Comparison of ENCODE assay signal across 17 cellular contexts in genomic region chr5:56625577-56625976, GRCh38.
DNase-seq lines count a peak whose midpoint lies in the region; ATAC-seq, FAIRE-seq and TF ChIP-seq lines count a peak whose summit lies in the region.
"Had no signal": no experiment of that assay in that cellular context is flagged by ENCODE, and none has a peak within 500 bp of the region (broad histone marks: within the 10 kb centered on the region; RNA-seq: fewer than 3 reads in every experiment).

No MANE protein-coding gene starts in this region.

- peak overlapping the region; percentile 56 for H3K4me2 ChIP-seq in astrocyte (ENCODE audit: low read length)

- peak overlapping the region; percentile 37 for H3K27ac Mint-ChIP-seq in astrocyte (ENCODE audit: unreplicated experiment)
- H3K27ac Mint-ChIP-seq: endodermal cell had no signal

- peaks cover 2% of the 10 kb centered on the region for H3K36me3 Mint-ChIP-seq in astrocyte (ENCODE audit: low read depth, unreplicated experiment)

- no peak for TF ChIP-seq POLR2A in GM18505 (IDR thresholded peaks at IDR 0.05; ENCODE audit: borderline replicate concordance, extremely low read depth, insufficient read depth, insufficient read length)

- H3K36me3 ChIP-seq in astrocyte (ENCODE audit: insufficient read depth, low read length) = no peaks in the 10 kb centered on the region
- H3K36me3 ChIP-seq: lower lobe of right lung had no signal

- H3K79me2 ChIP-seq in astrocyte (ENCODE audit: insufficient read depth, low read length) = no peaks in the 10 kb centered on the region

- H3K4me3 ChIP-seq in astrocyte (ENCODE audit: insufficient read depth, low read depth, low read length) (no peak overlapping the region), foreskin fibroblast (ENCODE audit: low read depth in 1 of 2, low read length in 2 of 2) (no peak overlapping the region)
- H3K4me3 ChIP-seq: lower lobe of right lung had no signal

- H3K27me3 ChIP-seq in astrocyte (ENCODE audit: insufficient read depth, low read length) = no peaks in the 10 kb centered on the region

- peaks cover 13% of the 10 kb centered on the region for H3K4me1 ChIP-seq in astrocyte (ENCODE audit: insufficient read depth, low read length)
- H3K4me1 ChIP-seq: lower lobe of right lung had no signal

- TF ChIP-seq CTCF in astrocyte (IDR thresholded peaks at IDR 0.05; ENCODE audit: insufficient read depth, low read depth, low read length) (no peak), foreskin fibroblast (IDR thresholded peaks at IDR 0.05; ENCODE audit: low read depth, low read length) (no peak)

- peak overlapping the region; percentile 58 for H3K27ac ChIP-seq in astrocyte (ENCODE audit: low read depth, low read length)
- H3K27ac ChIP-seq: lower lobe of right lung had no signal

- H3K27me3 Mint-ChIP-seq in astrocyte (ENCODE audit: low read depth, unreplicated experiment) = no peaks in the 10 kb centered on the region
- H3K27me3 Mint-ChIP-seq: T-helper 17 cell had no signal

- DNase-seq in HS-27A (ENCODE audit: low read depth) (peak; percentile 60), astrocyte (ENCODE audit: low read depth) (peak; percentile 94), foreskin fibroblast (peak; percentile 68 to 83), OCI-M1 (lab: John Stamatoyannopoulos, UW) (no peak)
- DNase-seq: activated T-cell treated with anti-CD3 and anti-CD28 coated beads, Interleukin-2, amount 50 U/mL, for 48 hours; aorta; endodermal cell; lower lobe of right lung; NCI-H1092; NCI-H345; small intestine; substantia nigra; T-helper 17 cell had no signal

- H3K9me3 ChIP-seq in astrocyte (ENCODE audit: insufficient read depth, low read depth, low read length) = peaks cover 3% of the 10 kb centered on the region
- H3K9me3 ChIP-seq: lower lobe of right lung had no signal

- peak overlapping the region; percentile 41 for H3K9ac ChIP-seq in astrocyte (ENCODE audit: low read length)

- peaks cover 15% of the 10 kb centered on the region for H3K9me3 Mint-ChIP-seq in astrocyte (ENCODE audit: unreplicated experiment)

- peak; percentile 82 for FAIRE-seq in astrocyte (lab: Jason Lieb, UNC)
- FAIRE-seq: D721Med had no signal

- ATAC-seq in GM18505 (IDR thresholded peaks at IDR 0.05; ENCODE audit: unreplicated experiment) (no peak), HG03280 (IDR thresholded peaks at IDR 0.05; ENCODE audit: unreplicated experiment) (no peak), HG03439 (IDR thresholded peaks at IDR 0.05; ENCODE audit: unreplicated experiment) (no peak)
- ATAC-seq: lower lobe of right lung, T-helper 17 cell had no signal

- H3K4me3 Mint-ChIP-seq in astrocyte (ENCODE audit: unreplicated experiment) = no peak overlapping the region
- H3K4me3 Mint-ChIP-seq: endodermal cell, T-helper 17 cell had no signal

- H2AFZ ChIP-seq in astrocyte (ENCODE audit: low read depth, low read length) = no peak overlapping the region

- no peaks in the 10 kb centered on the region for H4K20me1 ChIP-seq in astrocyte (ENCODE audit: insufficient read depth, low read length)

- peaks cover 17% of the 10 kb centered on the region for H3K4me1 Mint-ChIP-seq in astrocyte (ENCODE audit: low read depth, unreplicated experiment)
- H3K4me1 Mint-ChIP-seq: endodermal cell had no signal
